In the genomic region with DNA sequence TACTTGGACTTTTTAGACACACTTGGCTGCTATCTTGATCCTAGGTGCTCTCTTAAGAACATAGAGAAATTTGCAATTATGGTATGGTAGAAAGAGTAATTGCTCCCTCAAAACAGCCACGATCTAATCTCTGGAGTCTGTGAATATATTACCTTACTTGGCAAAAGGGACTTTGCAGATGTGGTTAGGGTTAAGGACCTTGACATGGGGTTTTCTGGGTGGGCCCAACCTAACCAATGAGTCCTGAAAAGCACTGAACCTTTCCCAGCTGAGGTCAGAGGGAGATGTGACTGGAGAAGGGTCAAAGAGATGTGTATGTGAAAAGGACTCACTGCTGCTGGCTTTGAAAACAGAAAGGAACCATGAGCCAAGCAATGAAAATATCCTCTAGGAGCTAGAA, we compare ENCODE assay signal across 2 cellular contexts.
TF ChIP-seq lines count a peak whose summit lies in the region.

No MANE protein-coding gene starts in this region.

TF ChIP-seq in GM12878, 131 proteins besides CTCF, POLR2A, EP300 and RAD21 (continues in another document):
- TF ChIP-seq ZNF384 (IDR thresholded peaks at IDR 0.05; ENCODE audit: borderline replicate concordance, low read depth, low read length) (no peak), SRF (IDR thresholded peaks at IDR 0.05; ENCODE audit: low read depth in 2 of 2, low read length in 2 of 2) (peak in 1 of 2 experiments; percentile 65; a peak in 1 of 4 replicates), CREM (IDR thresholded peaks at IDR 0.05; ENCODE audit: low read depth) (no peak), RUNX3 (IDR thresholded peaks at IDR 0.05; ENCODE audit: low read length) (peak; percentile 66), EZH2 (IDR thresholded peaks at IDR 0.05; ENCODE audit: borderline replicate concordance, control insufficient read depth, low read depth, low read length) (no peak), HCFC1 (IDR thresholded peaks at IDR 0.05; ENCODE audit: low read length) (no peak), YY1 (IDR thresholded peaks at IDR 0.05; ENCODE audit: low read depth, low read length) (no peak), TAF1 (IDR thresholded peaks at IDR 0.05; ENCODE audit: borderline replicate concordance, low read depth, low read length) (no peak), NFYA (IDR thresholded peaks at IDR 0.05; ENCODE audit: borderline replicate concordance, low read depth, low read length) (no peak), BMI1 (IDR thresholded peaks at IDR 0.05; ENCODE audit: borderline replicate concordance) (no peak), TBL1XR1 (IDR thresholded peaks at IDR 0.05; ENCODE audit: low read depth, low read length) (no peak), EGR1 (IDR thresholded peaks at IDR 0.05; ENCODE audit: borderline replicate concordance in 1 of 2, low read depth in 2 of 2, low read length in 2 of 2) (no peak), RELA (IDR thresholded peaks at IDR 0.05; ENCODE audit: borderline replicate concordance, partially characterized antibody) (no peak), PAX5 (IDR thresholded peaks at IDR 0.05; ENCODE audit: borderline replicate concordance, low read depth, low read length) (0 out of 2 replicates have a peak, but pooled peaks have one; percentile 48), ASH2L (IDR thresholded peaks at IDR 0.05; ENCODE audit: borderline replicate concordance, low read depth) (no peak), MYB (IDR thresholded peaks at IDR 0.05; ENCODE audit: borderline replicate concordance, low read depth, low read length) (no peak)
- TF ChIP-seq, protein P1, sequence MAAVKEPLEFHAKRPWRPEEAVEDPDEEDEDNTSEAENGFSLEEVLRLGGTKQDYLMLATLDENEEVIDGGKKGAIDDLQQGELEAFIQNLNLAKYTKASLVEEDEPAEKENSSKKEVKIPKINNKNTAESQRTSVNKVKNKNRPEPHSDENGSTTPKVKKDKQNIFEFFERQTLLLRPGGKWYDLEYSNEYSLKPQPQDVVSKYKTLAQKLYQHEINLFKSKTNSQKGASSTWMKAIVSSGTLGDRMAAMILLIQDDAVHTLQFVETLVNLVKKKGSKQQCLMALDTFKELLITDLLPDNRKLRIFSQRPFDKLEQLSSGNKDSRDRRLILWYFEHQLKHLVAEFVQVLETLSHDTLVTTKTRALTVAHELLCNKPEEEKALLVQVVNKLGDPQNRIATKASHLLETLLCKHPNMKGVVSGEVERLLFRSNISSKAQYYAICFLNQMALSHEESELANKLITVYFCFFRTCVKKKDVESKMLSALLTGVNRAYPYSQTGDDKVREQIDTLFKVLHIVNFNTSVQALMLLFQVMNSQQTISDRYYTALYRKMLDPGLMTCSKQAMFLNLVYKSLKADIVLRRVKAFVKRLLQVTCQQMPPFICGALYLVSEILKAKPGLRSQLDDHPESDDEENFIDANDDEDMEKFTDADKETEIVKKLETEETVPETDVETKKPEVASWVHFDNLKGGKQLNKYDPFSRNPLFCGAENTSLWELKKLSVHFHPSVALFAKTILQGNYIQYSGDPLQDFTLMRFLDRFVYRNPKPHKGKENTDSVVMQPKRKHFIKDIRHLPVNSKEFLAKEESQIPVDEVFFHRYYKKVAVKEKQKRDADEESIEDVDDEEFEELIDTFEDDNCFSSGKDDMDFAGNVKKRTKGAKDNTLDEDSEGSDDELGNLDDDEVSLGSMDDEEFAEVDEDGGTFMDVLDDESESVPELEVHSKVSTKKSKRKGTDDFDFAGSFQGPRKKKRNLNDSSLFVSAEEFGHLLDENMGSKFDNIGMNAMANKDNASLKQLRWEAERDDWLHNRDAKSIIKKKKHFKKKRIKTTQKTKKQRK (IDR thresholded peaks at IDR 0.05; ENCODE audit: low read depth, low read length) = no peak
- TF ChIP-seq, protein P2, sequence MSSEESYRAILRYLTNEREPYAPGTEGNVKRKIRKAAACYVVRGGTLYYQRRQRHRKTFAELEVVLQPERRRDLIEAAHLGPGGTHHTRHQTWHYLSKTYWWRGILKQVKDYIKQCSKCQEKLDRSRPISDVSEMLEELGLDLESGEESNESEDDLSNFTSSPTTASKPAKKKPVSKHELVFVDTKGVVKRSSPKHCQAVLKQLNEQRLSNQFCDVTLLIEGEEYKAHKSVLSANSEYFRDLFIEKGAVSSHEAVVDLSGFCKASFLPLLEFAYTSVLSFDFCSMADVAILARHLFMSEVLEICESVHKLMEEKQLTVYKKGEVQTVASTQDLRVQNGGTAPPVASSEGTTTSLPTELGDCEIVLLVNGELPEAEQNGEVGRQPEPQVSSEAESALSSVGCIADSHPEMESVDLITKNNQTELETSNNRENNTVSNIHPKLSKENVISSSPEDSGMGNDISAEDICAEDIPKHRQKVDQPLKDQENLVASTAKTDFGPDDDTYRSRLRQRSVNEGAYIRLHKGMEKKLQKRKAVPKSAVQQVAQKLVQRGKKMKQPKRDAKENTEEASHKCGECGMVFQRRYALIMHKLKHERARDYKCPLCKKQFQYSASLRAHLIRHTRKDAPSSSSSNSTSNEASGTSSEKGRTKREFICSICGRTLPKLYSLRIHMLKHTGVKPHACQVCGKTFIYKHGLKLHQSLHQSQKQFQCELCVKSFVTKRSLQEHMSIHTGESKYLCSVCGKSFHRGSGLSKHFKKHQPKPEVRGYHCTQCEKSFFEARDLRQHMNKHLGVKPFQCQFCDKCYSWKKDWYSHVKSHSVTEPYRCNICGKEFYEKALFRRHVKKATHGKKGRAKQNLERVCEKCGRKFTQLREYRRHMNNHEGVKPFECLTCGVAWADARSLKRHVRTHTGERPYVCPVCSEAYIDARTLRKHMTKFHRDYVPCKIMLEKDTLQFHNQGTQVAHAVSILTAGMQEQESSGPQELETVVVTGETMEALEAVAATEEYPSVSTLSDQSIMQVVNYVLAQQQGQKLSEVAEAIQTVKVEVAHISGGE (CRISPR knock-in tag; IDR thresholded peaks at IDR 0.05) = no peak
- TF ChIP-seq, protein P3, sequence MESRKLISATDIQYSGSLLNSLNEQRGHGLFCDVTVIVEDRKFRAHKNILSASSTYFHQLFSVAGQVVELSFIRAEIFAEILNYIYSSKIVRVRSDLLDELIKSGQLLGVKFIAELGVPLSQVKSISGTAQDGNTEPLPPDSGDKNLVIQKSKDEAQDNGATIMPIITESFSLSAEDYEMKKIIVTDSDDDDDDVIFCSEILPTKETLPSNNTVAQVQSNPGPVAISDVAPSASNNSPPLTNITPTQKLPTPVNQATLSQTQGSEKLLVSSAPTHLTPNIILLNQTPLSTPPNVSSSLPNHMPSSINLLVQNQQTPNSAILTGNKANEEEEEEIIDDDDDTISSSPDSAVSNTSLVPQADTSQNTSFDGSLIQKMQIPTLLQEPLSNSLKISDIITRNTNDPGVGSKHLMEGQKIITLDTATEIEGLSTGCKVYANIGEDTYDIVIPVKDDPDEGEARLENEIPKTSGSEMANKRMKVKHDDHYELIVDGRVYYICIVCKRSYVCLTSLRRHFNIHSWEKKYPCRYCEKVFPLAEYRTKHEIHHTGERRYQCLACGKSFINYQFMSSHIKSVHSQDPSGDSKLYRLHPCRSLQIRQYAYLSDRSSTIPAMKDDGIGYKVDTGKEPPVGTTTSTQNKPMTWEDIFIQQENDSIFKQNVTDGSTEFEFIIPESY (IDR thresholded peaks at IDR 0.05) = no peak

TF ChIP-seq in liver, 16 proteins besides CTCF, POLR2A, EP300 and RAD21:
- TF ChIP-seq GABPA (IDR thresholded peaks at IDR 0.05 in 1 of 2, conservative IDR thresholded peaks at IDR 0.05 in 1 of 2) (no peak), HNF4G (IDR thresholded peaks at IDR 0.05) (peak; percentile 42), SP1 (IDR thresholded peaks at IDR 0.05) (peak; percentile 81), YY1 (IDR thresholded peaks at IDR 0.05) (peak; percentile 32), FOXA1 (IDR thresholded peaks at IDR 0.05) (no peak), FOXA2 (IDR thresholded peaks at IDR 0.05) (no peak), RXRA (IDR thresholded peaks at IDR 0.05) (peak; percentile 84 to 94), HNF4A (conservative IDR thresholded peaks at IDR 0.05) (peak; percentile 71 to 82)
- TF ChIP-seq, protein P4, sequence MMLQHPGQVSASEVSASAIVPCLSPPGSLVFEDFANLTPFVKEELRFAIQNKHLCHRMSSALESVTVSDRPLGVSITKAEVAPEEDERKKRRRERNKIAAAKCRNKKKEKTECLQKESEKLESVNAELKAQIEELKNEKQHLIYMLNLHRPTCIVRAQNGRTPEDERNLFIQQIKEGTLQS (IDR thresholded peaks at IDR 0.05) = no peak
